10 cellular contexts compared by ENCODE assay signal in genomic region chr1:11281518-11282331, GRCh38. TPM values are rescaled to one million over a fixed set of nuclear protein-coding genes. Genes with fewer than 3 reads are reported as not detected.
DNase-seq lines count a peak whose midpoint lies in the region; ATAC-seq and TF ChIP-seq lines count a peak whose summit lies in the region.
"Had no signal": no experiment of that assay in that cellular context is flagged by ENCODE, and none has a peak within 500 bp of the region (broad histone marks: within the 10 kb centered on the region; RNA-seq: fewer than 3 reads in every experiment).

No MANE protein-coding gene starts in this region.

- peak; percentile 99 for DNase-seq in astrocyte of the cerebellum (ENCODE audit: low read depth)
- DNase-seq in lower lobe of right lung, result peak; percentile 56
- DNase-seq in SIG-M5 treated with dmso at 0.1 percent for 504 hours (lab: John Stamatoyannopoulos, UW; ENCODE audit: unreplicated experiment), result no peak
- DNase-seq in GOT3 (lab: John Stamatoyannopoulos, UW), result no peak
- no peak for DNase-seq in GM03348 (ENCODE audit: low spot score)
- DNase-seq: activated CD4-positive, alpha-beta T cell treated with anti-CD3 and anti-CD28 coated beads for 1 hour had no signal

- H2AFZ ChIP-seq in ACC112 (ENCODE audit: low read length, unreplicated experiment), result no peak overlapping the region

- H3K79me2 ChIP-seq in ACC112 (ENCODE audit: control insufficient read depth, insufficient read depth, low read length, unreplicated experiment), result peaks cover 10% of the 10 kb centered on the region

- CTCF ChIA-PET in HEK293 (lab: Yijun Ruan, JAX), result interaction anchor here (0.6 to 1.7 kb wide), 4 partner anchors 38 to 611 kb away, joined by 3 to 5 read pairs (median 3); no protein-coding TSS in a partner anchor

- ATAC-seq in lower lobe of right lung (peak; percentile 83 to 90), HG03135 (IDR thresholded peaks at IDR 0.05; ENCODE audit: unreplicated experiment) (no peak)
- ATAC-seq: HCT116 had no signal

- POLR2A ChIA-PET in HEK293 (lab: Yijun Ruan, JAX), result interaction anchor here (0.5 to 2.1 kb wide), 4 partner anchors 8 to 789 kb away, joined by 4 to 6 read pairs (median 5); partner anchors contain the start of gene MTOR

- intact Hi-C loops in lower lobe of right lung (cut with DNase I), result no loop called here

- H3K27me3 ChIP-seq in ACC112 (ENCODE audit: insufficient read depth, low read length), result no peaks in the 10 kb centered on the region
- no peaks in the 10 kb centered on the region for H3K27me3 ChIP-seq in lower lobe of right lung (ENCODE audit: low read depth)

- 0 out of 2 replicates have a peak, but pooled peaks cover 3% of the 10 kb centered on the region for H3K36me3 ChIP-seq in ACC112 (ENCODE audit: insufficient read depth, low read length)
- peaks cover 0 to 63% of the 10 kb centered on the region in 2 experiments; a peak in 2 of 3 replicates for H3K36me3 ChIP-seq in HEK293 (ENCODE audit: control insufficient read depth in 2 of 2, insufficient read depth in 1 of 2, low read length in 2 of 2)
- peaks cover 44% of the 10 kb centered on the region for H3K36me3 ChIP-seq in lower lobe of right lung

- H3K4me1 ChIP-seq in ACC112 (ENCODE audit: control insufficient read depth, insufficient read depth, low read length, unreplicated experiment) (peaks cover 19% of the 10 kb centered on the region), HEK293 (ENCODE audit: control insufficient read depth, insufficient read depth, low read length) (no peaks in the 10 kb centered on the region), lower lobe of right lung (peaks cover 29% of the 10 kb centered on the region)

- no peak for TF ChIP-seq CTCF in HEK293 (tag by site-specific recombination; IDR thresholded peaks at IDR 0.05)
- no peak for TF ChIP-seq CTCF in astrocyte of the cerebellum (IDR thresholded peaks at IDR 0.05; ENCODE audit: low read depth, low read length, missing control alignments)
- no peak for TF ChIP-seq CTCF in lower lobe of right lung (IDR thresholded peaks at IDR 0.05)

- in situ Hi-C loops in astrocyte of the cerebellum (cut with HindIII; ENCODE audit: low sequenced_read_pairs), result no loop called here

- H3K27ac ChIP-seq in ACC112 (ENCODE audit: low read depth, low read length) (peak overlapping the region; percentile 80), HEK293 (ENCODE audit: extremely low read depth, low read depth, low read length) (no peak overlapping the region), lower lobe of right lung (peak overlapping the region; percentile 48)

- no peaks in the 10 kb centered on the region for H3K9me3 ChIP-seq in HEK293 (ENCODE audit: control insufficient read depth, insufficient read depth, low read depth, low read length)
- no peaks in the 10 kb centered on the region for H3K9me3 ChIP-seq in lower lobe of right lung

- peak overlapping the region; percentile 15 for H3K4me3 ChIP-seq in ACC112 (ENCODE audit: low read depth, low read length)
- no peak overlapping the region for H3K4me3 ChIP-seq in HEK293 (ENCODE audit: low read depth, low read length)
- H3K4me3 ChIP-seq in astrocyte of the cerebellum (ENCODE audit: low read depth, low read length), result no peak overlapping the region
- no peak overlapping the region for H3K4me3 ChIP-seq in lower lobe of right lung

TF ChIP-seq in HEK293, 187 proteins besides CTCF, POLR2A, EP300 and RAD21 (continues in another document):
- TF ChIP-seq ZNF768 (tag by site-specific recombination; IDR thresholded peaks at IDR 0.05) (no peak), ZNF423 (tag by site-specific recombination; IDR thresholded peaks at IDR 0.05) (no peak), ZNF521 (tag by site-specific recombination; IDR thresholded peaks at IDR 0.05) (no peak), PRDM6 (tag by site-specific recombination; IDR thresholded peaks at IDR 0.05) (peak; percentile 88), ZNF19 (tag by site-specific recombination; IDR thresholded peaks at IDR 0.05; ENCODE audit: low read depth) (no peak), EGR2 (tag by site-specific recombination; IDR thresholded peaks at IDR 0.05; ENCODE audit: low read depth) (no peak), ZBTB20 (tag by site-specific recombination; IDR thresholded peaks at IDR 0.05) (no peak), WT1 (tag by site-specific recombination; IDR thresholded peaks at IDR 0.05) (peak; percentile 22; the same call in 1 of the 2 replicates), ZFP69B (tag by site-specific recombination; IDR thresholded peaks at IDR 0.05) (0 out of 2 replicates have a peak, but pooled peaks have one; percentile 12), ZNF629 (tag by site-specific recombination; IDR thresholded peaks at IDR 0.05) (peak; percentile 63), ZNF600 (tag by site-specific recombination; IDR thresholded peaks at IDR 0.05) (peak; percentile 30; the same call in 1 of the 2 replicates), FEZF1 (tag by site-specific recombination; IDR thresholded peaks at IDR 0.05) (peak; percentile 62), OSR2 (tag by site-specific recombination; IDR thresholded peaks at IDR 0.05) (0 out of 2 replicates have a peak, but pooled peaks have one; percentile 45), ZNF791 (tag by site-specific recombination; IDR thresholded peaks at IDR 0.05) (no peak), ZFHX2 (tag by site-specific recombination; conservative IDR thresholded peaks at IDR 0.05) (no peak), ZNF223 (tag by site-specific recombination; IDR thresholded peaks at IDR 0.05) (no peak), PRDM4 (tag by site-specific recombination; IDR thresholded peaks at IDR 0.05) (peak; percentile 50; the same call in 1 of the 2 replicates), ZBTB49 (tag by site-specific recombination; IDR thresholded peaks at IDR 0.05; ENCODE audit: low read depth) (no peak), ZEB2 (tag by site-specific recombination; IDR thresholded peaks at IDR 0.05) (0 out of 2 replicates have a peak, but pooled peaks have one; percentile 21)

RNA-seq across cellular contexts. Expression of gene UBIAD1, which starts 8.7 kb away (rescaled TPM):
- total RNA-seq in lower lobe of right lung, result 10.5 TPM

RNA-seq across cellular contexts. Expression of gene MTOR, which starts 19.4 kb away (rescaled TPM):
- 33.7 TPM for total RNA-seq in lower lobe of right lung

Comparison
In these comparisons a context has a peak if more than half of its experiments do, and no peak if none do; other contexts are left out.
1. DNase-seq: peak in astrocyte of the cerebellum (single experiment) and lower lobe of right lung (single experiment); none in SIG-M5 treated with dmso at 0.1 percent for 504 hours (single experiment), GOT3 (single experiment) and GM03348 (single experiment).